Comparison of ENCODE assay signal across 9 cellular contexts in the genomic region with DNA sequence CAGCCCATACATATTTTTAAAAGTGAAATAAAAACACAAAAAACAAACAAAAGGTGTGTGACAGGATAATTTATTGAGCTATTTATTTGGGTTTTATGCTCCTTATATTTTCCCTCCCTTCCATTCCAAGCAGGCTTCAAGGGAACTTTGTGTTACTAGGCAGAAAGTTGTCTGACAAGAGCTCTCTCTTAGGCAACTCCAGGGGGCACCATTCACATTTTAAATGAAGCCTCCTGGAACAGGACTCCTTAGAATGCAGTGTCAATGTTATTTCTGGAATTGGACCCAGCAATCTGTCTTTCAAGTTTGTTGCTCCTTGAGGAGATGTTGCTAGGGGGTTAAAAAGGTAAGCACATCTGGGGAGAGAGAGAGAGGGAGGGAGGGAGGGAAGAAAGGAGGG. TPM values are rescaled to one million over a fixed set of nuclear protein-coding genes. Genes with fewer than 3 reads are reported as not detected.
A peak's percentile ranks its signal among the peaks of the same experiment; 100 is the strongest.
DNase-seq lines count a peak whose midpoint lies in the region; ATAC-seq, FAIRE-seq and TF ChIP-seq lines count a peak whose summit lies in the region.
"Had no signal": no experiment of that assay in that cellular context is flagged by ENCODE, and none has a peak within 500 bp of the region (broad histone marks: within the 10 kb centered on the region; RNA-seq: fewer than 3 reads in every experiment).

No MANE protein-coding gene starts in this region.

- no peak overlapping the region for H2AFZ ChIP-seq in HepG2 (ENCODE audit: low read length)

- H3K9ac ChIP-seq in HepG2 (ENCODE audit: insufficient read depth, low read depth, low read length) = no peak overlapping the region

- no peak overlapping the region for H3K4me2 ChIP-seq in HepG2 (ENCODE audit: low read depth, low read length)

- TF ChIP-seq EP300 in HepG2 (IDR thresholded peaks at IDR 0.05; ENCODE audit: low read depth in 2 of 2, low read length in 2 of 2) = no peak
- no peak for TF ChIP-seq EP300 in HepG2 (CRISPR knock-in tag; IDR thresholded peaks at IDR 0.05; ENCODE audit: borderline replicate concordance)

- H3K36me3 Mint-ChIP-seq in endothelial cell (ENCODE audit: low read depth, unreplicated experiment) = no peaks in the 10 kb centered on the region

- FAIRE-seq in HepG2 (lab: Jason Lieb, UNC) (no peak), urothelium cell line (lab: Jason Lieb, UNC) (no peak)

- no TSS peak for BruUV-seq in HepG2 (replicated peaks; lab: Mats Ljungman, UMichigan)

- H3K4me1 ChIP-seq in HepG2 (ENCODE audit: insufficient read depth, low read length) (peaks cover 12% of the 10 kb centered on the region), right lobe of liver (peaks cover 0 to 11% (median 0%) of the 10 kb centered on the region in 4 donors)

- H3K79me2 ChIP-seq in HepG2 (ENCODE audit: insufficient read depth, low read length) = peaks cover 2% of the 10 kb centered on the region

- H3K36me3 ChIP-seq in HepG2 (replicated peaks in 1 of 2; ENCODE audit: control insufficient read depth in 1 of 2, insufficient read depth in 2 of 2, low read length in 2 of 2) (no peaks in the 10 kb centered on the region), right lobe of liver (no peaks in the 10 kb centered on the region)

- no peaks in the 10 kb centered on the region for H3K9me3 Mint-ChIP-seq in endothelial cell (ENCODE audit: unreplicated experiment)
- H3K9me3 Mint-ChIP-seq: T-helper 2 cell treated with Interferon-gamma antibody and Interleukin-4, amounts not matched to agents 5 μg/mL and 100 μg/mL, for 36 hours had no signal

- H3K27me3 Mint-ChIP-seq in endothelial cell (ENCODE audit: unreplicated experiment) = peaks cover 2% of the 10 kb centered on the region

- peaks cover 0 to 1% of the 10 kb centered on the region in 2 experiments; a peak in 2 of 5 replicates for H3K27me3 ChIP-seq in HepG2 (ENCODE audit: control insufficient read depth in 1 of 2, insufficient read depth in 2 of 2, low read length in 2 of 2)
- no peaks in the 10 kb centered on the region for H3K27me3 ChIP-seq in right lobe of liver

- TF ChIP-seq CTCF in HepG2 (CRISPR knock-in tag; IDR thresholded peaks at IDR 0.05) (peak; percentile 48), right lobe of liver (IDR thresholded peaks at IDR 0.05) (peak in 1 of 4 donors; percentile 6), endothelial cell (IDR thresholded peaks at IDR 0.05; ENCODE audit: unreplicated experiment) (no peak), coronary artery (IDR thresholded peaks at IDR 0.05) (no peak)

- DNase-seq in HepG2 (ENCODE audit: low spot score) = peak; percentile 30
- DNase-seq in right lobe of liver = no peak
- DNase-seq in NCI-H69 (lab: John Stamatoyannopoulos, UW) = peak; percentile 94
- DNase-seq in endothelial cell (ENCODE audit: low spot score) = peak; percentile 8
- peak; percentile 33 for DNase-seq in urothelium cell line (ENCODE audit: low spot score)
- DNase-seq in NCI-H1930 (lab: John Stamatoyannopoulos, UW) = no peak
- no peak for DNase-seq in coronary artery (ENCODE audit: low spot score)
- DNase-seq in HuH-7.5 (ENCODE audit: low spot score) = no peak

- CTCF ChIA-PET in HepG2 (lab: Yijun Ruan, JAX; ENCODE audit: low intra/inter-chr PET ratio, low total read pairs) = interaction anchor here (1.3 kb wide), 1 partner anchor 180 kb away, joined by 6 read pairs; no protein-coding TSS in a partner anchor

- H3K27ac ChIP-seq in HepG2 (ENCODE audit: extremely low read length, insufficient read depth, low read length) (no peak overlapping the region), right lobe of liver (no peak overlapping the region), coronary artery (no peak overlapping the region)

- POLR2A ChIA-PET in HepG2 (lab: Yijun Ruan, JAX) = no interaction called here

- no peak overlapping the region for H3K27ac Mint-ChIP-seq in endothelial cell (ENCODE audit: unreplicated experiment)
- H3K27ac Mint-ChIP-seq: T-helper 2 cell treated with Interferon-gamma antibody and Interleukin-4, amounts not matched to agents 5 μg/mL and 100 μg/mL, for 36 hours had no signal

- H3K4me3 ChIP-seq in HepG2 (replicated peaks in 1 of 3; ENCODE audit: insufficient read depth in 1 of 3, low read depth in 2 of 3, low read length in 3 of 3) (no peak overlapping the region), right lobe of liver (no peak overlapping the region), coronary artery (no peak overlapping the region)

- intact Hi-C loops in HepG2 (cut with micrococcal nuclease; ENCODE audit: unreplicated experiment) (no loop called here), right lobe of liver (cut with DNase I) (no loop called here)

- H3K9me3 ChIP-seq in HepG2 (ENCODE audit: low read length) (no peaks in the 10 kb centered on the region), right lobe of liver (no peaks in the 10 kb centered on the region)

- TF ChIP-seq POLR2A in HepG2 (IDR thresholded peaks at IDR 0.05; ENCODE audit: insufficient read depth in 1 of 2, low read depth in 2 of 2, low read length in 2 of 2) (no peak), right lobe of liver (IDR thresholded peaks at IDR 0.05) (no peak)

- no peak for TF ChIP-seq RAD21 in HepG2 (CRISPR knock-in tag; IDR thresholded peaks at IDR 0.05)

- no peak overlapping the region for H3K4me3 Mint-ChIP-seq in endothelial cell (ENCODE audit: unreplicated experiment)
- H3K4me3 Mint-ChIP-seq: T-helper 2 cell treated with Interferon-gamma antibody and Interleukin-4, amounts not matched to agents 5 μg/mL and 100 μg/mL, for 36 hours had no signal

- ATAC-seq in HepG2 = no peak
- no peak for ATAC-seq in right lobe of liver

- H4K20me1 ChIP-seq in HepG2 (ENCODE audit: insufficient read depth, low read length) = no peaks in the 10 kb centered on the region

- in situ Hi-C loops in HepG2 (cut with HindIII; ENCODE audit: extremely low pct_ligation_motif_present, low pct_unique_long_range_greater_than_20kb) = loop anchor here (5.0 kb wide), 1 partner anchor 183 kb away; no protein-coding TSS in a partner anchor

- H3K4me1 Mint-ChIP-seq in endothelial cell (ENCODE audit: unreplicated experiment) = peaks cover 13% of the 10 kb centered on the region

TF ChIP-seq in HepG2, 621 proteins besides CTCF, POLR2A, EP300 and RAD21:
- TF ChIP-seq STAG1 (CRISPR knock-in tag; IDR thresholded peaks at IDR 0.05) = peak; percentile 44; the same call in 1 of the 2 replicates
- no peak for TF ChIP-seq MTA1 (CRISPR knock-in tag; IDR thresholded peaks at IDR 0.05; ENCODE audit: borderline replicate concordance)
- peak; percentile 87 for TF ChIP-seq RFX5 (IDR thresholded peaks at IDR 0.05; ENCODE audit: low read depth, low read length)

RNA-seq across cellular contexts. Expression of a gene that starts 5.4 kb away (rescaled TPM):
- total RNA-seq in HepG2 (2016; rRNA removed; fragmentation: Illumina TruSeq; extraction: Trizol) (8.5 and 13.2 TPM in 2 replicates), right lobe of liver (1 to 10 TPM; 4.5 to 7.1 (median 5.8) TPM), endothelial cell (ENCODE audit: unreplicated experiment) (37.7 TPM)
- 0.61 and 0.71 TPM in 2 replicates for total RNA-seq in HepG2 (2016; cell fraction: cytosol; rRNA removed; fragmentation: Illumina TruSeq; extraction: Trizol; ENCODE audit: low read depth)
- total RNA-seq in HepG2 (2016; cell fraction: insoluble cytoplasmic fraction; rRNA removed; fragmentation: Illumina TruSeq; extraction: Trizol) = 8.1 and 12.6 TPM in 2 replicates
- total RNA-seq in HepG2 (2016; cell fraction: membrane; rRNA removed; fragmentation: Illumina TruSeq; extraction: Trizol) = 4.4 and 4.9 TPM in 2 replicates
- total RNA-seq in HepG2 (2016; cell fraction: nucleus; rRNA removed; fragmentation: Illumina TruSeq; extraction: Trizol) = 14.1 and 17.4 TPM in 2 replicates
- 9.7 and 10.4 TPM in 2 replicates for polyA plus RNA-seq in HepG2 (2011; rRNA removed)
- 4.1 and 5.6 TPM in 2 replicates for polyA plus RNA-seq in HepG2 (2011; cell fraction: cytosol; rRNA removed)
- 22.7 and 25.1 TPM in 2 replicates for polyA plus RNA-seq in HepG2 (2011; cell fraction: nucleus; rRNA removed)
- polyA plus RNA-seq in HepG2 (2012) = 12.4 and 13.6 TPM in 2 replicates
- polyA plus RNA-seq in HepG2 (2016; cell fraction: cytosol; fragmentation: Illumina TruSeq; extraction: Trizol; ENCODE audit: low read depth) = 0.29 TPM in 2 replicates
- 12.3 and 13.9 TPM in 2 replicates for polyA plus RNA-seq in HepG2 (2016; cell fraction: insoluble cytoplasmic fraction; fragmentation: Illumina TruSeq; extraction: Trizol; ENCODE audit: low read depth)
- polyA plus RNA-seq in HepG2 (2016; cell fraction: membrane; fragmentation: Illumina TruSeq; extraction: Trizol; ENCODE audit: low read depth) = 1.4 and 1.7 TPM in 2 replicates
- polyA plus RNA-seq in HepG2 (2016; cell fraction: nucleus; fragmentation: Illumina TruSeq; extraction: Trizol; ENCODE audit: insufficient read depth, low read depth) = 44.5 and 48.9 TPM in 2 replicates
- 19.3 and 20.3 TPM in 2 replicates for polyA minus RNA-seq in HepG2 (2011; rRNA and poly(A)+ RNA removed; ENCODE audit: low replicate concordance)
- 13.1 and 15.6 TPM in 2 replicates for polyA minus RNA-seq in HepG2 (2011; cell fraction: cytosol; rRNA and poly(A)+ RNA removed)
- 22.4 and 24.4 TPM in 2 replicates for polyA minus RNA-seq in HepG2 (2011; cell fraction: nucleus; rRNA and poly(A)+ RNA removed)

Comparison
In these comparisons a context has a peak if more than half of its experiments do, and no peak if none do; other contexts are left out.
1. DNase-seq: peak in HepG2 (single experiment), NCI-H69 (single experiment), endothelial cell (single experiment) and urothelium cell line (single experiment); none in right lobe of liver (0 of 3), NCI-H1930 (0 of 2), coronary artery (single experiment) and HuH-7.5 (single experiment).